1 cellular context compared by ENCODE assay signal in the genomic region with DNA sequence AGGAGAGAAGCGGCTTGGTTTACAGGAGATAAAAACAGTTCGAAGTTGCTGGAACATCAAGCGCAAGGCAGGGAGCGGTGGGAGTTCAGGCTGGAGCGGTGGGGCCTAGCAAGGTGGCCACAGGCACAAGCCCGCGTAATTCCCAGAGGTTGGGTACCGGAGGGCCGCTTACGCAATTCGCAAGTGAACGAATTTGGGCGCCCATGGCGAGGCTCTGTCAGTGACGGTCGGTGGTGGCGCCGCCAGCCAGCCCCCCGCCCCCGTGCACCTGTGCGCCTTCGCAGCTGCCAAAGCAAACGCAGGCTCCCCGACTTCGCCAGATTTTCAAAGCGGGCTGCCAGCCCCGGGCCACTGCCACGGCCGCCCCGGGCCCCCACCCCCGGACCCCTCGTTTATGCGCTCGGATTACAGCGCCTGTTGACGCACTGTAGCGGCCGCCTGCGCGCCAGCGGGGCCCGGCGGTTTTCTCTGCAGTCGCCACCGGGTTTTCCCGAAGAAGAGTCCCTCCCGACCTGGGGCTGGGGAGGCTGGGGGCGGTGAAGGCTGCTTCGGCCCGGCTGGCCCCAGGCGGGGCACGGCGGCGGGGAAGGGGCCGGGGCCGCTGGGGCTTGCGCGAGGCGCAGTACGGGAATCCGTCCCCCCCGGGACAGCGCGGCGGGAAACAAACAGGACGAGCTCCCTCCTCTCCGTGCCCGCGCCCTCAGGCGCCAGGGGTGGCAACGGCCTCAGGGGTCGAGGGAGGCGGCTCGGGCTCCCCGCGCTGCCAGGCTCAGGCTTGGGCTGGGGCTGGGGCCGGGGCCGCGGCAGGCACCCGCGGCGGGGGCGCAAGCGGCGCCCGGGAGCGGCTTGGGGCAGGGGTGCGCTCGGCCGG.
A peak's percentile ranks its signal among the peaks of the same experiment; 100 is the strongest.
TF ChIP-seq lines count a peak whose summit lies in the region.

No MANE protein-coding gene starts in this region.

TF ChIP-seq in HepG2, 621 proteins besides CTCF, POLR2A, EP300 and RAD21 (continued from another document):
- TF ChIP-seq ZBTB26 (CRISPR knock-in tag; IDR thresholded peaks at IDR 0.05; ENCODE audit: borderline replicate concordance): no peak
- no peak for TF ChIP-seq IKZF1 (IDR thresholded peaks at IDR 0.05)
- TF ChIP-seq, protein P1, sequence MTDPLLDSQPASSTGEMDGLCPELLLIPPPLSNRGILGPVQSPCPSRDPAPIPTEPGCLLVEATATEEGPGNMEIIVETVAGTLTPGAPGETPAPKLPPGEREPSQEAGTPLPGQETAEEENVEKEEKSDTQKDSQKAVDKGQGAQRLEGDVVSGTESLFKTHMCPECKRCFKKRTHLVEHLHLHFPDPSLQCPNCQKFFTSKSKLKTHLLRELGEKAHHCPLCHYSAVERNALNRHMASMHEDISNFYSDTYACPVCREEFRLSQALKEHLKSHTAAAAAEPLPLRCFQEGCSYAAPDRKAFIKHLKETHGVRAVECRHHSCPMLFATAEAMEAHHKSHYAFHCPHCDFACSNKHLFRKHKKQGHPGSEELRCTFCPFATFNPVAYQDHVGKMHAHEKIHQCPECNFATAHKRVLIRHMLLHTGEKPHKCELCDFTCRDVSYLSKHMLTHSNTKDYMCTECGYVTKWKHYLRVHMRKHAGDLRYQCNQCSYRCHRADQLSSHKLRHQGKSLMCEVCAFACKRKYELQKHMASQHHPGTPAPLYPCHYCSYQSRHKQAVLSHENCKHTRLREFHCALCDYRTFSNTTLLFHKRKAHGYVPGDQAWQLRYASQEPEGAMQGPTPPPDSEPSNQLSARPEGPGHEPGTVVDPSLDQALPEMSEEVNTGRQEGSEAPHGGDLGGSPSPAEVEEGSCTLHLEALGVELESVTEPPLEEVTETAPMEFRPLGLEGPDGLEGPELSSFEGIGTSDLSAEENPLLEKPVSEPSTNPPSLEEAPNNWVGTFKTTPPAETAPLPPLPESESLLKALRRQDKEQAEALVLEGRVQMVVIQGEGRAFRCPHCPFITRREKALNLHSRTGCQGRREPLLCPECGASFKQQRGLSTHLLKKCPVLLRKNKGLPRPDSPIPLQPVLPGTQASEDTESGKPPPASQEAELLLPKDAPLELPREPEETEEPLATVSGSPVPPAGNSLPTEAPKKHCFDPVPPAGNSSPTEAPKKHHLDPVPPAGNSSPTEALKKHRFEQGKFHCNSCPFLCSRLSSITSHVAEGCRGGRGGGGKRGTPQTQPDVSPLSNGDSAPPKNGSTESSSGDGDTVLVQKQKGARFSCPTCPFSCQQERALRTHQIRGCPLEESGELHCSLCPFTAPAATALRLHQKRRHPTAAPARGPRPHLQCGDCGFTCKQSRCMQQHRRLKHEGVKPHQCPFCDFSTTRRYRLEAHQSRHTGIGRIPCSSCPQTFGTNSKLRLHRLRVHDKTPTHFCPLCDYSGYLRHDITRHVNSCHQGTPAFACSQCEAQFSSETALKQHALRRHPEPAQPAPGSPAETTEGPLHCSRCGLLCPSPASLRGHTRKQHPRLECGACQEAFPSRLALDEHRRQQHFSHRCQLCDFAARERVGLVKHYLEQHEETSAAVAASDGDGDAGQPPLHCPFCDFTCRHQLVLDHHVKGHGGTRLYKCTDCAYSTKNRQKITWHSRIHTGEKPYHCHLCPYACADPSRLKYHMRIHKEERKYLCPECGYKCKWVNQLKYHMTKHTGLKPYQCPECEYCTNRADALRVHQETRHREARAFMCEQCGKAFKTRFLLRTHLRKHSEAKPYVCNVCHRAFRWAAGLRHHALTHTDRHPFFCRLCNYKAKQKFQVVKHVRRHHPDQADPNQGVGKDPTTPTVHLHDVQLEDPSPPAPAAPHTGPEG (CRISPR knock-in tag; IDR thresholded peaks at IDR 0.05): 0 out of 2 replicates have a peak, but pooled peaks have one; percentile 51
- no peak for TF ChIP-seq BATF2 (CRISPR knock-in tag; IDR thresholded peaks at IDR 0.05)
- peak; percentile 86 for TF ChIP-seq CEBPG (CRISPR knock-in tag; IDR thresholded peaks at IDR 0.05)
- no peak for TF ChIP-seq ZC3H4 (CRISPR knock-in tag; IDR thresholded peaks at IDR 0.05; ENCODE audit: borderline replicate concordance)
- TF ChIP-seq ZNF34 (CRISPR knock-in tag; IDR thresholded peaks at IDR 0.05; ENCODE audit: borderline replicate concordance): no peak
- no peak for TF ChIP-seq ZNF629 (CRISPR knock-in tag; conservative IDR thresholded peaks at IDR 0.05)
- TF ChIP-seq PRPF4 (IDR thresholded peaks at IDR 0.05; ENCODE audit: low read depth, low read length, poor library complexity, severe bottlenecking): no peak
- 0 out of 2 replicates have a peak, but pooled peaks have one; percentile 48 for TF ChIP-seq GZF1 (CRISPR knock-in tag; IDR thresholded peaks at IDR 0.05)
- TF ChIP-seq KDM2A (CRISPR knock-in tag; IDR thresholded peaks at IDR 0.05; ENCODE audit: borderline replicate concordance, low read depth): peak; percentile 47; the same call in 1 of the 2 replicates
- TF ChIP-seq MTF2 (CRISPR knock-in tag; IDR thresholded peaks at IDR 0.05; ENCODE audit: borderline replicate concordance): no peak
- TF ChIP-seq, protein P2, sequence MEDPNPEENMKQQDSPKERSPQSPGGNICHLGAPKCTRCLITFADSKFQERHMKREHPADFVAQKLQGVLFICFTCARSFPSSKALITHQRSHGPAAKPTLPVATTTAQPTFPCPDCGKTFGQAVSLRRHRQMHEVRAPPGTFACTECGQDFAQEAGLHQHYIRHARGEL (CRISPR knock-in tag; IDR thresholded peaks at IDR 0.05): no peak
- 0 out of 2 replicates have a peak, but pooled peaks have one; percentile 27 for TF ChIP-seq ZNF331 (CRISPR knock-in tag; IDR thresholded peaks at IDR 0.05)
- TF ChIP-seq ZSCAN9 (CRISPR knock-in tag; IDR thresholded peaks at IDR 0.05; ENCODE audit: borderline replicate concordance): no peak
- TF ChIP-seq, protein P3, sequence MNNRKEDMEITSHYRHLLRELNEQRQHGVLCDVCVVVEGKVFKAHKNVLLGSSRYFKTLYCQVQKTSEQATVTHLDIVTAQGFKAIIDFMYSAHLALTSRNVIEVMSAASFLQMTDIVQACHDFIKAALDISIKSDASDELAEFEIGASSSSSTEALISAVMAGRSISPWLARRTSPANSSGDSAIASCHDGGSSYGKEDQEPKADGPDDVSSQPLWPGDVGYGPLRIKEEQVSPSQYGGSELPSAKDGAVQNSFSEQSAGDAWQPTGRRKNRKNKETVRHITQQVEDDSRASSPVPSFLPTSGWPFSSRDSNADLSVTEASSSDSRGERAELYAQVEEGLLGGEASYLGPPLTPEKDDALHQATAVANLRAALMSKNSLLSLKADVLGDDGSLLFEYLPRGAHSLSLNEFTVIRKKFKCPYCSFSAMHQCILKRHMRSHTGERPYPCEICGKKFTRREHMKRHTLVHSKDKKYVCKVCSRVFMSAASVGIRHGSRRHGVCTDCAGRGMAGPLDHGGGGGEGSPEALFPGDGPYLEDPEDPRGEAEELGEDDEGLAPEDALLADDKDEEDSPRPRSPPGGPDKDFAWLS (CRISPR knock-in tag; IDR thresholded peaks at IDR 0.05; ENCODE audit: borderline replicate concordance): no peak
